ENCODE assay signal across 12 cellular contexts in the genomic region with DNA sequence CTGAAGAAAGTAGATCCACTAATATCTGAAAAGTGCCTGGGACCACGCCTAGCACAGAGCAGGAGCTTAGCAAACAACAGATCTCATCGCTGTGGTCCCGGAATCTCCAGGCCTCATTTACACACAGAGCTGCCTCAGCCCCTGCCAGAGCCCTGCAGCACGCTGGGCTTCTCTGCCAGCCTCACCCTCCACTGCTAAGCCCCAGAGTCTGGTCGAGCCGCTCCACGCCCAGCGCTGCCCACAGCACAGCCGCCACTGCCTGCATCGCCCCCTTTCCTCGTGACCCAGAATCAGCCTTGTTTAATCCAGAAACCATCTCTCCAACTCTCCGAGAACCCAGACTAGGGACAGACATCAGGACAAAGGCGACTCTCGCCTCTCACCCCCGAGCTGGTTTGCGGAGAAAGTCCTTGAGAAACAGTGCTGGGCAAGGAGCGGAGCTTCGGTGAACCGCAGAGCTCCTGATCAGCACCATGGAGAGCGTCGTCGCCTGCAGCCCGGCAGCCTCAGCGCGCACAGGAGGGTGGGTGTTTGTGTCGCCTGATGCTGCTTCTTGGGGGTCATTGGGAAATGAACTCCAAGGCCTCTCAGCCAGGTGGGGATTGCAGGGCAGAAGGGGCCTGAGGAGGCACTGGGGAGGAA.
A peak's percentile ranks its signal among the peaks of the same experiment; 100 is the strongest.
DNase-seq lines count a peak whose midpoint lies in the region; ATAC-seq and TF ChIP-seq lines count a peak whose summit lies in the region.
"Had no signal": no experiment of that assay in that cellular context is flagged by ENCODE, and none has a peak within 500 bp of the region (broad histone marks: within the 10 kb centered on the region; RNA-seq: fewer than 3 reads in every experiment).

No MANE protein-coding gene starts in this region.

- intact Hi-C loops in left cardiac atrium (cut with DNase I) = no loop called here

- H3K4me3 ChIP-seq in Jurkat, Clone E6-1 (ENCODE audit: low read length) = no peak overlapping the region
- no peak overlapping the region for H3K4me3 ChIP-seq in cardiac fibroblast (replicated peaks in 1 of 2; ENCODE audit: low read depth in 2 of 2, low read length in 2 of 2)
- H3K4me3 ChIP-seq: HAP-1, ovary had no signal

- TF ChIP-seq CTCF in cardiac fibroblast (IDR thresholded peaks at IDR 0.05; ENCODE audit: low read depth, low read length) = no peak

- in situ Hi-C loops in G401 (cut with HindIII; ENCODE audit: low sequenced_read_pairs) = no loop called here

- DNase-seq in ELF-1 (ENCODE audit: low read depth, low spot score) (peak; percentile 86), cardiac fibroblast (ENCODE audit: low read depth in 2 of 2) (peak; percentile 10 to 37), lung microvascular endothelial cell (ENCODE audit: low read depth in 2 of 2) (peak; percentile 22 to 36), G401 (ENCODE audit: low spot score) (no peak), DMS 273 treated with DMSO at 0.1 percent for 48 hours (lab: John Stamatoyannopoulos, UW) (no peak), left cardiac atrium (no peak)
- peak; percentile 29 for DNase-seq in Jurkat, Clone E6-1 (ENCODE audit: low read depth, low spot score)
- DNase-seq: NCI-H187 treated with DMSO at 0.1 percent for 48 hours, ovary, SHP77 treated with DMSO at 0.1 percent for 48 hours had no signal

- no peak for ATAC-seq in GM21447 (IDR thresholded peaks at IDR 0.05; ENCODE audit: unreplicated experiment)
- no peak for ATAC-seq in left cardiac atrium

Comparison
In these comparisons a context has a peak if more than half of its experiments do, and no peak if none do; other contexts are left out.
1. DNase-seq: peak in ELF-1 (single experiment), Jurkat, Clone E6-1 (single experiment), cardiac fibroblast (2 of 2) and lung microvascular endothelial cell (2 of 2); none in G401 (single experiment), DMS 273 treated with DMSO at 0.1 percent for 48 hours (single experiment) and left cardiac atrium (single experiment).